ENCODE assay signal across 1 cellular context in the genomic region with DNA sequence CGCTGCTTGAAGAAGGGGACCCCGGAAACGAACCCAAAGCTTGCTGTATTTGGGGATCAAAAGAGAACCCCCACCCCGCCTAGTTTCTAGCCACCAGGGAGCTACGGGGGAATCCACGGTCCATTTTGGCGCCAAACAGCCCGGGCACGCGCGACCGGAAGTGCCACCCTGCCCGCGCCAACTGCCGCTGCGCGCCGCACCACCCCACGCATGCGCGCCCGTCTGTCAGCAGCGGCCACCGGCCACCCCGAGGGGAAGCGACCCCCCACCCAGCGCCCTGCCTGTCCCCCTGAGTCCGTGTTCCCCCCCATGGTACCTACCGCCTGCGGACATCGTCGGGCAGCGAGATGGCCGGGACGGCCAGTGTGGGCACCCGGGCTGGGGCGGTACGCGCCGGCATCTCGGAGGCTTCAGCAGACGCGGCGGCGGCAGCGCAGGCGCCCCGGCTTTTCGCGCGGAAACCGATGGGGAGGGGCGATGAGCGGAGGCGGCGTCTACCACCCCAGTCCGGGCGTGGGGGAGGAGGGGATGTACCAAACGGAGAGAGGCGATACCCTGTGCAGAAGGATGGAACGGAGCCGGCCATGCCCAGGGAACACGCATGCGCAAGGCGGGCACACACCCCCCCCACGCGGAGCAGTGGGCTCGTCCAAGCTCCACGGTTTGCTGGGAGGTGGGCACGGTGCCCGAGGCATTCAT.
A peak's percentile ranks its signal among the peaks of the same experiment; 100 is the strongest.
TF ChIP-seq lines count a peak whose summit lies in the region.

A gene (minus strand): TSS at position 454 of the 699 bp plus-strand sequence. CDS start 54 bp downstream, at position 400.

TF ChIP-seq in K562, 482 proteins besides CTCF, POLR2A, EP300 and RAD21 (continued from another document and continues in another):
- TF ChIP-seq, protein P1, sequence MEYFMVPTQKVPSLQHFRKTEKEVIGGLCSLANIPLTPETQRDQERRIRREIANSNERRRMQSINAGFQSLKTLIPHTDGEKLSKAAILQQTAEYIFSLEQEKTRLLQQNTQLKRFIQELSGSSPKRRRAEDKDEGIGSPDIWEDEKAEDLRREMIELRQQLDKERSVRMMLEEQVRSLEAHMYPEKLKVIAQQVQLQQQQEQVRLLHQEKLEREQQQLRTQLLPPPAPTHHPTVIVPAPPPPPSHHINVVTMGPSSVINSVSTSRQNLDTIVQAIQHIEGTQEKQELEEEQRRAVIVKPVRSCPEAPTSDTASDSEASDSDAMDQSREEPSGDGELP (CRISPR knock-in tag; IDR thresholded peaks at IDR 0.05; ENCODE audit: borderline replicate concordance) = peak; percentile 85; the same call in 1 of the 2 replicates
- TF ChIP-seq MAFF (IDR thresholded peaks at IDR 0.05; ENCODE audit: low read length) (peak; percentile 56; the same call in 1 of the 2 replicates), ZNF217 (CRISPR knock-in tag; IDR thresholded peaks at IDR 0.05) (no peak), KLF1 (tag; IDR thresholded peaks at IDR 0.05) (peak; percentile 45; the same call in 1 of the 2 replicates), PRPF4 (IDR thresholded peaks at IDR 0.05; ENCODE audit: insufficient read depth, low read depth, low read length, poor library complexity, severe bottlenecking) (no peak), ZNF507 (tag; conservative IDR thresholded peaks at IDR 0.05) (no peak), ZNF589 (CRISPR knock-in tag; IDR thresholded peaks at IDR 0.05; ENCODE audit: low read depth) (no peak), SP2 (IDR thresholded peaks at IDR 0.05; ENCODE audit: extremely low read depth, low read depth, low read length, poor library complexity, severe bottlenecking) (no peak), TEAD1 (CRISPR knock-in tag; IDR thresholded peaks at IDR 0.05) (no peak), BRD4 (IDR thresholded peaks at IDR 0.05) (no peak), RBM25 (IDR thresholded peaks at IDR 0.05; ENCODE audit: low read depth, low read length, severe bottlenecking) (no peak), ZNF324 (CRISPR knock-in tag; IDR thresholded peaks at IDR 0.05) (no peak), LCOR (CRISPR knock-in tag; IDR thresholded peaks at IDR 0.05) (peak; percentile 62; the same call in 1 of the 2 replicates), RBFOX2 (IDR thresholded peaks at IDR 0.05; ENCODE audit: low read depth, low read length) (peak; percentile 99), ZKSCAN3 (CRISPR knock-in tag; IDR thresholded peaks at IDR 0.05) (no peak), BCOR (IDR thresholded peaks at IDR 0.05) (no peak), KLF10 (CRISPR knock-in tag; IDR thresholded peaks at IDR 0.05) (no peak), CBFA2T3 (IDR thresholded peaks at IDR 0.05) (peak; percentile 10; the same call in 1 of the 2 replicates), PTTG1 (tag; IDR thresholded peaks at IDR 0.05; ENCODE audit: low read depth) (no peak), NFXL1 (CRISPR knock-in tag; IDR thresholded peaks at IDR 0.05) (no peak), GATAD2B (IDR thresholded peaks at IDR 0.05; ENCODE audit: borderline replicate concordance) (peak; percentile 54; the same call in 1 of the 2 replicates), NR3C1 (CRISPR knock-in tag; IDR thresholded peaks at IDR 0.05) (no peak), MEIS2 (IDR thresholded peaks at IDR 0.05; ENCODE audit: partially characterized antibody) (peak; percentile 78)
- TF ChIP-seq, protein P2, sequence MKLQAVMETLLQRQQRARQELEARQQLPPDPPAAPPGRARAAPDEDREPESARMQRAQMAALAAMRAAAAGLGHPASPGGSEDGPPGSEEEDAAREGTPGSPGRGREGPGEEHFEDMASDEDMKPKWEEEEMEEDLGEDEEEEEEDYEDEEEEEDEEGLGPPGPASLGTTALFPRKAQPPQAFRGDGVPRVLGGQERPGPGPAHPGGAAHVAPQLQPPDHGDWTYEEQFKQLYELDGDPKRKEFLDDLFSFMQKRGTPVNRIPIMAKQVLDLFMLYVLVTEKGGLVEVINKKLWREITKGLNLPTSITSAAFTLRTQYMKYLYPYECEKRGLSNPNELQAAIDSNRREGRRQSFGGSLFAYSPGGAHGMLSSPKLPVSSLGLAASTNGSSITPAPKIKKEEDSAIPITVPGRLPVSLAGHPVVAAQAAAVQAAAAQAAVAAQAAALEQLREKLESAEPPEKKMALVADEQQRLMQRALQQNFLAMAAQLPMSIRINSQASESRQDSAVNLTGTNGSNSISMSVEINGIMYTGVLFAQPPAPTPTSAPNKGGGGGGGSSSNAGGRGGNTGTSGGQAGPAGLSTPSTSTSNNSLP (IDR thresholded peaks at IDR 0.05; ENCODE audit: borderline replicate concordance, low read depth, low read length) = peak; percentile 80; the same call in 1 of the 2 replicates
- TF ChIP-seq, protein P3, sequence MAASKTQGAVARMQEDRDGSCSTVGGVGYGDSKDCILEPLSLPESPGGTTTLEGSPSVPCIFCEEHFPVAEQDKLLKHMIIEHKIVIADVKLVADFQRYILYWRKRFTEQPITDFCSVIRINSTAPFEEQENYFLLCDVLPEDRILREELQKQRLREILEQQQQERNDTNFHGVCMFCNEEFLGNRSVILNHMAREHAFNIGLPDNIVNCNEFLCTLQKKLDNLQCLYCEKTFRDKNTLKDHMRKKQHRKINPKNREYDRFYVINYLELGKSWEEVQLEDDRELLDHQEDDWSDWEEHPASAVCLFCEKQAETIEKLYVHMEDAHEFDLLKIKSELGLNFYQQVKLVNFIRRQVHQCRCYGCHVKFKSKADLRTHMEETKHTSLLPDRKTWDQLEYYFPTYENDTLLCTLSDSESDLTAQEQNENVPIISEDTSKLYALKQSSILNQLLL (CRISPR knock-in tag; IDR thresholded peaks at IDR 0.05; ENCODE audit: borderline replicate concordance) = no peak
- TF ChIP-seq, protein P4, sequence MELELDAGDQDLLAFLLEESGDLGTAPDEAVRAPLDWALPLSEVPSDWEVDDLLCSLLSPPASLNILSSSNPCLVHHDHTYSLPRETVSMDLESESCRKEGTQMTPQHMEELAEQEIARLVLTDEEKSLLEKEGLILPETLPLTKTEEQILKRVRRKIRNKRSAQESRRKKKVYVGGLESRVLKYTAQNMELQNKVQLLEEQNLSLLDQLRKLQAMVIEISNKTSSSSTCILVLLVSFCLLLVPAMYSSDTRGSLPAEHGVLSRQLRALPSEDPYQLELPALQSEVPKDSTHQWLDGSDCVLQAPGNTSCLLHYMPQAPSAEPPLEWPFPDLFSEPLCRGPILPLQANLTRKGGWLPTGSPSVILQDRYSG (tag; conservative IDR thresholded peaks at IDR 0.05; ENCODE audit: low read depth) = no peak
- TF ChIP-seq, protein P5, sequence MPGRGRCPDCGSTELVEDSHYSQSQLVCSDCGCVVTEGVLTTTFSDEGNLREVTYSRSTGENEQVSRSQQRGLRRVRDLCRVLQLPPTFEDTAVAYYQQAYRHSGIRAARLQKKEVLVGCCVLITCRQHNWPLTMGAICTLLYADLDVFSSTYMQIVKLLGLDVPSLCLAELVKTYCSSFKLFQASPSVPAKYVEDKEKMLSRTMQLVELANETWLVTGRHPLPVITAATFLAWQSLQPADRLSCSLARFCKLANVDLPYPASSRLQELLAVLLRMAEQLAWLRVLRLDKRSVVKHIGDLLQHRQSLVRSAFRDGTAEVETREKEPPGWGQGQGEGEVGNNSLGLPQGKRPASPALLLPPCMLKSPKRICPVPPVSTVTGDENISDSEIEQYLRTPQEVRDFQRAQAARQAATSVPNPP (IDR thresholded peaks at IDR 0.05; ENCODE audit: borderline replicate concordance, insufficient read depth, insufficient read length) = no peak
- TF ChIP-seq, protein P6, sequence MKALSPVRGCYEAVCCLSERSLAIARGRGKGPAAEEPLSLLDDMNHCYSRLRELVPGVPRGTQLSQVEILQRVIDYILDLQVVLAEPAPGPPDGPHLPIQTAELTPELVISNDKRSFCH (CRISPR knock-in tag; IDR thresholded peaks at IDR 0.05) = no peak
- TF ChIP-seq, protein P6 (tag; IDR thresholded peaks at IDR 0.05) = no peak
- TF ChIP-seq, protein P7, sequence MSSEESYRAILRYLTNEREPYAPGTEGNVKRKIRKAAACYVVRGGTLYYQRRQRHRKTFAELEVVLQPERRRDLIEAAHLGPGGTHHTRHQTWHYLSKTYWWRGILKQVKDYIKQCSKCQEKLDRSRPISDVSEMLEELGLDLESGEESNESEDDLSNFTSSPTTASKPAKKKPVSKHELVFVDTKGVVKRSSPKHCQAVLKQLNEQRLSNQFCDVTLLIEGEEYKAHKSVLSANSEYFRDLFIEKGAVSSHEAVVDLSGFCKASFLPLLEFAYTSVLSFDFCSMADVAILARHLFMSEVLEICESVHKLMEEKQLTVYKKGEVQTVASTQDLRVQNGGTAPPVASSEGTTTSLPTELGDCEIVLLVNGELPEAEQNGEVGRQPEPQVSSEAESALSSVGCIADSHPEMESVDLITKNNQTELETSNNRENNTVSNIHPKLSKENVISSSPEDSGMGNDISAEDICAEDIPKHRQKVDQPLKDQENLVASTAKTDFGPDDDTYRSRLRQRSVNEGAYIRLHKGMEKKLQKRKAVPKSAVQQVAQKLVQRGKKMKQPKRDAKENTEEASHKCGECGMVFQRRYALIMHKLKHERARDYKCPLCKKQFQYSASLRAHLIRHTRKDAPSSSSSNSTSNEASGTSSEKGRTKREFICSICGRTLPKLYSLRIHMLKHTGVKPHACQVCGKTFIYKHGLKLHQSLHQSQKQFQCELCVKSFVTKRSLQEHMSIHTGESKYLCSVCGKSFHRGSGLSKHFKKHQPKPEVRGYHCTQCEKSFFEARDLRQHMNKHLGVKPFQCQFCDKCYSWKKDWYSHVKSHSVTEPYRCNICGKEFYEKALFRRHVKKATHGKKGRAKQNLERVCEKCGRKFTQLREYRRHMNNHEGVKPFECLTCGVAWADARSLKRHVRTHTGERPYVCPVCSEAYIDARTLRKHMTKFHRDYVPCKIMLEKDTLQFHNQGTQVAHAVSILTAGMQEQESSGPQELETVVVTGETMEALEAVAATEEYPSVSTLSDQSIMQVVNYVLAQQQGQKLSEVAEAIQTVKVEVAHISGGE (CRISPR knock-in tag; IDR thresholded peaks at IDR 0.05) = peak in 1 of 3 experiments; percentile 70; a peak in 2 of 6 replicates
- TF ChIP-seq, protein P8, sequence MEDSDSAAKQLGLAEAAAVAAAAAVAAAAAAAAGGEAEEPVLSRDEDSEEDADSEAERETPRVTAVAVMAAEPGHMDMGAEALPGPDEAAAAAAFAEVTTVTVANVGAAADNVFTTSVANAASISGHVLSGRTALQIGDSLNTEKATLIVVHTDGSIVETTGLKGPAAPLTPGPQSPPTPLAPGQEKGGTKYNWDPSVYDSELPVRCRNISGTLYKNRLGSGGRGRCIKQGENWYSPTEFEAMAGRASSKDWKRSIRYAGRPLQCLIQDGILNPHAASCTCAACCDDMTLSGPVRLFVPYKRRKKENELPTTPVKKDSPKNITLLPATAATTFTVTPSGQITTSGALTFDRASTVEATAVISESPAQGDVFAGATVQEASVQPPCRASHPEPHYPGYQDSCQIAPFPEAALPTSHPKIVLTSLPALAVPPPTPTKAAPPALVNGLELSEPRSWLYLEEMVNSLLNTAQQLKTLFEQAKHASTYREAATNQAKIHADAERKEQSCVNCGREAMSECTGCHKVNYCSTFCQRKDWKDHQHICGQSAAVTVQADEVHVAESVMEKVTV (CRISPR knock-in tag; IDR thresholded peaks at IDR 0.05) = no peak
- TF ChIP-seq, protein P9, sequence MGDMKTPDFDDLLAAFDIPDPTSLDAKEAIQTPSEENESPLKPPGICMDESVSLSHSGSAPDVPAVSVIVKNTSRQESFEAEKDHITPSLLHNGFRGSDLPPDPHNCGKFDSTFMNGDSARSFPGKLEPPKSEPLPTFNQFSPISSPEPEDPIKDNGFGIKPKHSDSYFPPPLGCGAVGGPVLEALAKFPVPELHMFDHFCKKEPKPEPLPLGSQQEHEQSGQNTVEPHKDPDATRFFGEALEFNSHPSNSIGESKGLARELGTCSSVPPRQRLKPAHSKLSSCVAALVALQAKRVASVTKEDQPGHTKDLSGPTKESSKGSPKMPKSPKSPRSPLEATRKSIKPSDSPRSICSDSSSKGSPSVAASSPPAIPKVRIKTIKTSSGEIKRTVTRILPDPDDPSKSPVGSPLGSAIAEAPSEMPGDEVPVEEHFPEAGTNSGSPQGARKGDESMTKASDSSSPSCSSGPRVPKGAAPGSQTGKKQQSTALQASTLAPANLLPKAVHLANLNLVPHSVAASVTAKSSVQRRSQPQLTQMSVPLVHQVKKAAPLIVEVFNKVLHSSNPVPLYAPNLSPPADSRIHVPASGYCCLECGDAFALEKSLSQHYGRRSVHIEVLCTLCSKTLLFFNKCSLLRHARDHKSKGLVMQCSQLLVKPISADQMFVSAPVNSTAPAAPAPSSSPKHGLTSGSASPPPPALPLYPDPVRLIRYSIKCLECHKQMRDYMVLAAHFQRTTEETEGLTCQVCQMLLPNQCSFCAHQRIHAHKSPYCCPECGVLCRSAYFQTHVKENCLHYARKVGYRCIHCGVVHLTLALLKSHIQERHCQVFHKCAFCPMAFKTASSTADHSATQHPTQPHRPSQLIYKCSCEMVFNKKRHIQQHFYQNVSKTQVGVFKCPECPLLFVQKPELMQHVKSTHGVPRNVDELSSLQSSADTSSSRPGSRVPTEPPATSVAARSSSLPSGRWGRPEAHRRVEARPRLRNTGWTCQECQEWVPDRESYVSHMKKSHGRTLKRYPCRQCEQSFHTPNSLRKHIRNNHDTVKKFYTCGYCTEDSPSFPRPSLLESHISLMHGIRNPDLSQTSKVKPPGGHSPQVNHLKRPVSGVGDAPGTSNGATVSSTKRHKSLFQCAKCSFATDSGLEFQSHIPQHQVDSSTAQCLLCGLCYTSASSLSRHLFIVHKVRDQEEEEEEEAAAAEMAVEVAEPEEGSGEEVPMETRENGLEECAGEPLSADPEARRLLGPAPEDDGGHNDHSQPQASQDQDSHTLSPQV (IDR thresholded peaks at IDR 0.05) = no peak
- TF ChIP-seq, protein P10, sequence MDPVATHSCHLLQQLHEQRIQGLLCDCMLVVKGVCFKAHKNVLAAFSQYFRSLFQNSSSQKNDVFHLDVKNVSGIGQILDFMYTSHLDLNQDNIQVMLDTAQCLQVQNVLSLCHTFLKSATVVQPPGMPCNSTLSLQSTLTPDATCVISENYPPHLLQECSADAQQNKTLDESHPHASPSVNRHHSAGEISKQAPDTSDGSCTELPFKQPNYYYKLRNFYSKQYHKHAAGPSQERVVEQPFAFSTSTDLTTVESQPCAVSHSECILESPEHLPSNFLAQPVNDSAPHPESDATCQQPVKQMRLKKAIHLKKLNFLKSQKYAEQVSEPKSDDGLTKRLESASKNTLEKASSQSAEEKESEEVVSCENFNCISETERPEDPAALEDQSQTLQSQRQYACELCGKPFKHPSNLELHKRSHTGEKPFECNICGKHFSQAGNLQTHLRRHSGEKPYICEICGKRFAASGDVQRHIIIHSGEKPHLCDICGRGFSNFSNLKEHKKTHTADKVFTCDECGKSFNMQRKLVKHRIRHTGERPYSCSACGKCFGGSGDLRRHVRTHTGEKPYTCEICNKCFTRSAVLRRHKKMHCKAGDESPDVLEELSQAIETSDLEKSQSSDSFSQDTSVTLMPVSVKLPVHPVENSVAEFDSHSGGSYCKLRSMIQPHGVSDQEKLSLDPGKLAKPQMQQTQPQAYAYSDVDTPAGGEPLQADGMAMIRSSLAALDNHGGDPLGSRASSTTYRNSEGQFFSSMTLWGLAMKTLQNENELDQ (CRISPR knock-in tag; IDR thresholded peaks at IDR 0.05; ENCODE audit: borderline replicate concordance) = no peak
- TF ChIP-seq, protein P11, sequence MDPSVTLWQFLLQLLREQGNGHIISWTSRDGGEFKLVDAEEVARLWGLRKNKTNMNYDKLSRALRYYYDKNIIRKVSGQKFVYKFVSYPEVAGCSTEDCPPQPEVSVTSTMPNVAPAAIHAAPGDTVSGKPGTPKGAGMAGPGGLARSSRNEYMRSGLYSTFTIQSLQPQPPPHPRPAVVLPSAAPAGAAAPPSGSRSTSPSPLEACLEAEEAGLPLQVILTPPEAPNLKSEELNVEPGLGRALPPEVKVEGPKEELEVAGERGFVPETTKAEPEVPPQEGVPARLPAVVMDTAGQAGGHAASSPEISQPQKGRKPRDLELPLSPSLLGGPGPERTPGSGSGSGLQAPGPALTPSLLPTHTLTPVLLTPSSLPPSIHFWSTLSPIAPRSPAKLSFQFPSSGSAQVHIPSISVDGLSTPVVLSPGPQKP (CRISPR knock-in tag; IDR thresholded peaks at IDR 0.05) = no peak
